9 cellular contexts compared by ENCODE assay signal in the genomic region with DNA sequence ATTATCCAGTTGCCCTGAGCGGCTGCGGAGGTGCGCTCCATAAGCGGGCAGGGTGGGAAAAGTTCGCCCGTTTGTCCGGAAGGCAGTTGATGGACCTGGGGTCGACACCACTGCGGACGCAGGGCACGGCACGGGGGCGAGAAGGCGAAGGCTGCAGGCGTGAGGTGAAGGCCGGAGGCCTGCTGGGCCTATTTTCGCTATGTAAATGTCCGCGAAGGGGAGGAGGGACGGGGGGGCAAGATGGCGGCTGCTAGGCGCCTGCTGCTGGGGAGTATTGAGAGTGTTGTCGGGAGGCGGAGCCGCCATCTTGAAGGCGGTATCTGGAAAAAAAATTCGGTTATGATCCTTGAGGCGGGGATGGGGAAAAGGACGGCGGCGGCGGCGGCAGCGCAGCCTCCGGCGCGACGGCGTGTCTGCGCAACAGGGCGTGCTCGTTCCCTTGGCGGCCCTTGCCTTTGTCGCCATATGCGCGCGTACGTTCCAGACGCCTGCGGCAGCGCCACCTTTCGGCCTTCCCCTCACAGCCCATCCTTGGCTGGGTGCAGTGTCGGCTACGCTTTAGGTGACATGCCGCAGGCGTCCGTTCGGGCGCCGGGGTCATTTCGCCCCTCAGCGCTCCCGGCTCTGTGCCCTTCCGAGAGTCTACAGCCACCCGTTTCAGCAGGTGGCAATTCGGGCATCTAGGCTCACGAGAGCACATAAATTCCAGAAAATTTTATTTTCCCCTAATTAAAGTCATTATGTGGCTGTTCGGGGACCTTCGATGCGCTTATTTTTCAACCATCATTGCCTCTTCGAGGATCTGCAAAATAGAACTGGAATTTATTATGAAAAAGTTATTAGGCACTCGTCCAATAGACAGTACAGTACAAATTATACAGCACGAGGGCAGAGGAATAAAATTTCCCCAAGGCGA. TPM values are rescaled to one million over a fixed set of nuclear protein-coding genes. Genes with fewer than 3 reads are reported as not detected.
A peak's percentile ranks its signal among the peaks of the same experiment; 100 is the strongest.
DNase-seq lines count a peak whose midpoint lies in the region; ATAC-seq and TF ChIP-seq lines count a peak whose summit lies in the region.
"Had no signal": no experiment of that assay in that cellular context is flagged by ENCODE, and none has a peak within 500 bp of the region (broad histone marks: within the 10 kb centered on the region; RNA-seq: fewer than 3 reads in every experiment).

No MANE protein-coding gene starts in this region.

- no peak overlapping the region for H2AFZ ChIP-seq in fibroblast of lung (ENCODE audit: low read length)

- H3K36me3 ChIP-seq in fibroblast of lung (ENCODE audit: control insufficient read depth, insufficient read depth, low read length) (no peaks in the 10 kb centered on the region), skeletal muscle tissue (ENCODE audit: control insufficient read depth in 3 of 3, insufficient read depth in 3 of 3, low read length in 3 of 3) (no peaks in the 10 kb centered on the region), transverse colon (no peaks in the 10 kb centered on the region)

- no peak for TF ChIP-seq EP300 in transverse colon (IDR thresholded peaks at IDR 0.05; ENCODE audit: low read depth)

- H3K4me3 ChIP-seq in fibroblast of lung (replicated peaks in 1 of 4; ENCODE audit: control extremely low read depth in 1 of 4, insufficient read depth in 1 of 4, low read depth in 3 of 4, low read length in 4 of 4) (peak overlapping the region; percentile 10 to 86 (median 50)), skeletal muscle tissue (ENCODE audit: low read length in 3 of 3) (peak overlapping the region in 2 of 3 donors; percentile 76 to 81), transverse colon (peak overlapping the region in 2 of 4 donors; percentile 58 to 70)

- 0% methylated on average over 2 of the region's 74 CpGs; no CpG with 5 or more reads in 1 of the 2 donors for WGBS in transverse colon (ENCODE audit: low coverage in 1 of 2), 2 donors

- in situ Hi-C loops in transverse colon (cut with MboI; ENCODE audit: low pct_ligation_motif_present in 1 of 4, low pct_unique_long_range_greater_than_20kb in 1 of 4, low sequenced_read_pairs in 3 of 4): no loop called here

- H3K4me2 ChIP-seq in fibroblast of lung (ENCODE audit: extremely low read depth, insufficient read depth, low read length): no peak overlapping the region

- H3K4me1 ChIP-seq in fibroblast of lung (ENCODE audit: control insufficient read depth, extremely low read depth, insufficient read depth, low read length): no peaks in the 10 kb centered on the region
- peaks cover 0 to 7% (median 3%) of the 10 kb centered on the region in 3 donors for H3K4me1 ChIP-seq in skeletal muscle tissue (ENCODE audit: control insufficient read depth in 3 of 3, insufficient read depth in 3 of 3, low read length in 3 of 3)
- peaks cover 0 to 23% (median 0%) of the 10 kb centered on the region in 4 donors for H3K4me1 ChIP-seq in transverse colon

- H3K27me3 ChIP-seq in fibroblast of lung (ENCODE audit: control insufficient read depth, insufficient read depth, low read length): no peaks in the 10 kb centered on the region
- no peaks in the 10 kb centered on the region for H3K27me3 ChIP-seq in skeletal muscle tissue (ENCODE audit: control insufficient read depth in 3 of 3, insufficient read depth in 3 of 3, low read length in 3 of 3)
- no peaks in the 10 kb centered on the region for H3K27me3 ChIP-seq in transverse colon

- no peak for TF ChIP-seq POLR2A in transverse colon (IDR thresholded peaks at IDR 0.05)

- H3K27ac ChIP-seq in fibroblast of lung (ENCODE audit: insufficient read depth, low read length) (peak overlapping the region; percentile 65), skeletal muscle tissue (ENCODE audit: low read depth, low read length) (no peak overlapping the region), transverse colon (peak overlapping the region in 2 of 4 donors; percentile 99 to 100)

- ATAC-seq in HG03521 (IDR thresholded peaks at IDR 0.05; ENCODE audit: unreplicated experiment) (peak; percentile 73), HG02970 (IDR thresholded peaks at IDR 0.05; ENCODE audit: low FRiP score, unreplicated experiment) (no peak)

- peaks cover 24% of the 10 kb centered on the region for H3K79me2 ChIP-seq in fibroblast of lung (ENCODE audit: control insufficient read depth, insufficient read depth, low read length)

- H4K20me1 ChIP-seq in fibroblast of lung (ENCODE audit: control insufficient read depth, extremely low read depth, insufficient read depth, low read length): no peaks in the 10 kb centered on the region

- H3K9me3 ChIP-seq in fibroblast of lung (ENCODE audit: control insufficient read depth, insufficient read depth, low read depth, low read length) (no peaks in the 10 kb centered on the region), skeletal muscle tissue (ENCODE audit: control insufficient read depth in 3 of 3, low read length in 3 of 3) (no peaks in the 10 kb centered on the region), transverse colon (no peaks in the 10 kb centered on the region)

- TF ChIP-seq CTCF in GM12872 (IDR thresholded peaks at IDR 0.05; ENCODE audit: insufficient read depth, low read depth, low read length): peak; percentile 75
- peak; percentile 48 to 61 for TF ChIP-seq CTCF in fibroblast of lung (conservative IDR thresholded peaks at IDR 0.05 in 1 of 2, IDR thresholded peaks at IDR 0.05 in 1 of 2; ENCODE audit: low read depth in 1 of 2, low read length in 2 of 2)
- peak in 2 of 5 experiments; percentile 64 to 68 for TF ChIP-seq CTCF in transverse colon (IDR thresholded peaks at IDR 0.05)

- H3K9ac ChIP-seq in fibroblast of lung (ENCODE audit: insufficient read depth, low read length): peak overlapping the region; percentile 97
- H3K9ac ChIP-seq in skeletal muscle tissue (ENCODE audit: low read depth in 1 of 3, low read length in 3 of 3): peak overlapping the region in 2 of 3 donors; percentile 98 to 99

- DNase-seq in activated CD4-positive, CD25-positive, alpha-beta regulatory T cell treated with anti-CD3 and anti-CD28 coated beads, Interleukin-2, amount 50 U/mL, for 16 hours (ENCODE audit: low read depth, low spot score): peak; percentile 69
- DNase-seq in fibroblast of lung (ENCODE audit: low read depth in 2 of 2) (peak in 1 of 2 donors; percentile 92), GM19238 (ENCODE audit: insufficient read length, low spot score) (no peak), transverse colon (no peak)

- intact Hi-C loops in transverse colon (cut with DNase I; ENCODE audit: low total_unique reads): no loop called here

RNA-seq across cellular contexts. Expression of a gene that starts 0.7 kb away (rescaled TPM):
- total RNA-seq in fibroblast of lung: 23.4 TPM in 1 of 2 replicates, not detected in the other
- 11.6 TPM in 1 of 2 replicates, not detected in the other for polyA plus RNA-seq in fibroblast of lung
- 6.5 TPM in 1 of 2 replicates, not detected in the other for polyA plus RNA-seq in fibroblast of lung (2012)
- 2.3 TPM in 1 of 2 replicates, not detected in the other for polyA minus RNA-seq in fibroblast of lung (ENCODE audit: low replicate concordance)
- total RNA-seq in skeletal muscle tissue: 23.0 TPM
- 10 to 100 TPM in 2 of 4 donors, not detected in 2; 12.7 to 15.8 TPM for total RNA-seq in transverse colon
- total RNA-seq: neural crest cell had no signal
